ENCODE assay signal across 13 cellular contexts in genomic region chr12:50979369-50980052, GRCh38. TPM values are rescaled to one million over a fixed set of nuclear protein-coding genes. Genes with fewer than 3 reads are reported as not detected.
A peak's percentile ranks its signal among the peaks of the same experiment; 100 is the strongest.
DNase-seq lines count a peak whose midpoint lies in the region; ATAC-seq, FAIRE-seq and TF ChIP-seq lines count a peak whose summit lies in the region.
"Had no signal": no experiment of that assay in that cellular context is flagged by ENCODE, and none has a peak within 500 bp of the region (broad histone marks: within the 10 kb centered on the region; RNA-seq: fewer than 3 reads in every experiment).

No MANE protein-coding gene starts in this region.

- H3K9me3 ChIP-seq in duodenal mucosa (ENCODE audit: control insufficient read depth in 1 of 2, low read length in 2 of 2): no peaks in the 10 kb centered on the region
- no peaks in the 10 kb centered on the region for H3K9me3 ChIP-seq in kidney (ENCODE audit: control insufficient read depth in 1 of 2, low read length in 2 of 2)
- H3K9me3 ChIP-seq: tibial artery had no signal

- no peak overlapping the region for H3K4me3 ChIP-seq in GM06990 (replicated peaks; ENCODE audit: low read depth, low read length)
- H3K4me3 ChIP-seq in duodenal mucosa (ENCODE audit: low read depth in 1 of 2, low read length in 2 of 2): no peak overlapping the region
- no peak overlapping the region for H3K4me3 ChIP-seq in kidney (ENCODE audit: low read length in 2 of 2)
- H3K4me3 ChIP-seq: tibial artery had no signal

- H3K27ac ChIP-seq in duodenal mucosa (ENCODE audit: low read depth, low read length) (peak overlapping the region; percentile 6), kidney (ENCODE audit: low read depth in 2 of 2, low read length in 2 of 2) (no peak overlapping the region)
- H3K27ac ChIP-seq: tibial artery had no signal

- H3K9ac ChIP-seq in duodenal mucosa (ENCODE audit: low read depth in 1 of 2, low read length in 2 of 2) (no peak overlapping the region), kidney (ENCODE audit: low read length in 2 of 2) (no peak overlapping the region)

- ATAC-seq in HG03439 (IDR thresholded peaks at IDR 0.05; ENCODE audit: unreplicated experiment): peak; percentile 73
- no peak for ATAC-seq in SK-N-SH treated with all-trans-retinoic acid at 6 μM for 48 hours
- ATAC-seq: esophagus mucosa; naive thymus-derived CD8-positive, alpha-beta T cell had no signal

- DNase-seq in GM06990 (ENCODE audit: extremely low read depth, insufficient read length): peak; percentile 43
- peak; percentile 6 for DNase-seq in GM19239 (ENCODE audit: insufficient read length, low spot score)
- DNase-seq in activated gamma-delta T cell treated with Interleukin-2 at 50 U/mL for 16 hours: no peak
- DNase-seq in DMS53 treated with DMSO at 0.1 percent for 48 hours (lab: John Stamatoyannopoulos, UW; ENCODE audit: unreplicated experiment): no peak
- DNase-seq in kidney: no peak
- DNase-seq: naive thymus-derived CD8-positive, alpha-beta T cell; NCI-H526 treated with DMSO at 0.1 percent for 48 hours; tibial artery had no signal

- intact Hi-C loops in kidney (cut with DNase I): loop anchor here (10.0 kb wide), 1 partner anchor 155 kb away; no protein-coding TSS in a partner anchor

- H3K4me1 ChIP-seq in duodenal mucosa (ENCODE audit: control insufficient read depth in 1 of 2, insufficient read depth in 2 of 2, low read length in 2 of 2) (peaks cover 0 to 12% of the 10 kb centered on the region in 2 donors), kidney (ENCODE audit: control insufficient read depth in 1 of 2, insufficient read depth in 1 of 2, low read depth in 1 of 2, low read length in 2 of 2) (peaks cover under 1 to 1% of the 10 kb centered on the region in 2 donors)

- TF ChIP-seq CTCF in GM06990 (IDR thresholded peaks at IDR 0.05; ENCODE audit: insufficient read depth, low read length, poor library complexity, severe bottlenecking): no peak
- TF ChIP-seq CTCF in kidney (IDR thresholded peaks at IDR 0.05; ENCODE audit: borderline replicate concordance, extremely low read depth, insufficient read depth): no peak

- H3K36me3 ChIP-seq in GM06990 (ENCODE audit: control insufficient read depth, insufficient read depth, low read length) (no peaks in the 10 kb centered on the region), duodenal mucosa (ENCODE audit: control insufficient read depth in 1 of 2, insufficient read depth in 2 of 2, low read length in 2 of 2) (peaks cover 0 to 4% of the 10 kb centered on the region in 2 donors), kidney (ENCODE audit: control insufficient read depth in 1 of 2, insufficient read depth in 2 of 2, low read length in 2 of 2) (no peaks in the 10 kb centered on the region)

- no peaks in the 10 kb centered on the region for H3K27me3 ChIP-seq in GM06990 (replicated peaks; ENCODE audit: control insufficient read depth, insufficient read depth, low read length)
- no peaks in the 10 kb centered on the region for H3K27me3 ChIP-seq in duodenal mucosa (ENCODE audit: control insufficient read depth in 1 of 2, insufficient read depth in 2 of 2, low read length in 2 of 2)
- H3K27me3 ChIP-seq: tibial artery had no signal

- peak; percentile 68 for FAIRE-seq in GM19239 (lab: Jason Lieb, UNC)
- no peak for FAIRE-seq in kidney (lab: Jason Lieb, UNC)
- FAIRE-seq: islet of Langerhans had no signal

TF ChIP-seq in SK-N-SH treated with all-trans-retinoic acid at 6 μM for 48 hours, 23 proteins besides CTCF, POLR2A, EP300 and RAD21:
- TF ChIP-seq ZFP3 (CRISPR knock-in tag; IDR thresholded peaks at IDR 0.05): no peak
- TF ChIP-seq OSR1 (CRISPR knock-in tag; IDR thresholded peaks at IDR 0.05): no peak
- TF ChIP-seq PATZ1 (CRISPR knock-in tag; IDR thresholded peaks at IDR 0.05; ENCODE audit: borderline replicate concordance): no peak
- no peak for TF ChIP-seq CSDC2 (CRISPR knock-in tag; IDR thresholded peaks at IDR 0.05)
- TF ChIP-seq BACH2 (CRISPR knock-in tag; IDR thresholded peaks at IDR 0.05; ENCODE audit: borderline replicate concordance): no peak
- no peak for TF ChIP-seq RARB (CRISPR knock-in tag; IDR thresholded peaks at IDR 0.05)
- TF ChIP-seq ESRRG (CRISPR knock-in tag; IDR thresholded peaks at IDR 0.05): no peak
- no peak for TF ChIP-seq TOX (CRISPR knock-in tag; IDR thresholded peaks at IDR 0.05; ENCODE audit: borderline replicate concordance)
TF ChIP-seq in SK-N-SH treated with all-trans-retinoic acid at 6 μM for 48 hours: peak in this region for 0.

RNA-seq across cellular contexts. Expression of gene HIGD1C, which starts 27.2 kb away (rescaled TPM):
- total RNA-seq in kidney: not detected
- polyA plus RNA-seq in kidney (ENCODE audit: insufficient read depth, low read depth, low replicate concordance): not detected
- total RNA-seq: esophagus mucosa; naive thymus-derived CD8-positive, alpha-beta T cell had no signal
- polyA plus RNA-seq: naive thymus-derived CD8-positive, alpha-beta T cell had no signal

RNA-seq across cellular contexts. Expression of gene SLC11A2, which starts 46.7 kb away (rescaled TPM):
- 90.2 TPM for total RNA-seq in kidney
- 22.3 TPM for polyA plus RNA-seq in kidney (ENCODE audit: insufficient read depth, low read depth, low replicate concordance)

Comparison
In these comparisons a context has a peak if more than half of its experiments do, and no peak if none do; other contexts are left out.
1. DNase-seq: peak in GM06990 (single experiment) and GM19239 (single experiment); none in activated gamma-delta T cell treated with Interleukin-2 at 50 U/mL for 16 hours (single experiment), DMS53 treated with DMSO at 0.1 percent for 48 hours (single experiment) and kidney (single experiment).